9 cellular contexts compared by ENCODE assay signal in the genomic region with DNA sequence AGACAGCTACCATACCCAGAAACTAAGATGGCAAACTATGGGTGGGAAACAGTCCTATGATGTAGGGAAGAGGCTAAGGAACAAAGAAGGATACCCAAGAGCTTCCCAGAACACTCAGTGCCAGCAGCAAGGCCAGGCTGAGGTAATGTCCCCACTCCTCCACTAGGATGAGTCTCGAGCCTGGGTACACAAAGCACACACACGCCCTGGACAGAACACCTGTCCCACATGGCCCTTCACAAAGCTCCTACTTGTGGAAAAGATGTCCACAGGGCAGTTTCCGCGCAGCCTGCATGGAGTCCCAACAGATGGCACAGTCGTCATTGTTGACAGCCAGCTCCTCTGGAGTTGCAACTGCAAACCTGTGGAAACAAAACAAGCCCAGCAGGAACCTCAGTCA. TPM values are rescaled to one million over a fixed set of nuclear protein-coding genes. Genes with fewer than 3 reads are reported as not detected.
DNase-seq lines count a peak whose midpoint lies in the region; ATAC-seq, FAIRE-seq and TF ChIP-seq lines count a peak whose summit lies in the region.
"Had no signal": no experiment of that assay in that cellular context is flagged by ENCODE, and none has a peak within 500 bp of the region (broad histone marks: within the 10 kb centered on the region; RNA-seq: fewer than 3 reads in every experiment).

No MANE protein-coding gene starts in this region.

- H3K4me1 ChIP-seq in HepG2 (ENCODE audit: insufficient read depth, low read length) (no peaks in the 10 kb centered on the region), tibial artery (no peaks in the 10 kb centered on the region)
- H3K4me1 ChIP-seq in CD4-positive, alpha-beta memory T cell (ENCODE audit: insufficient read depth, low read length): no peaks in the 10 kb centered on the region

- TF ChIP-seq CTCF in Calu3 (IDR thresholded peaks at IDR 0.05; ENCODE audit: unreplicated experiment) (peak; percentile 58), HepG2 (CRISPR knock-in tag; IDR thresholded peaks at IDR 0.05) (peak; percentile 48), tibial artery (IDR thresholded peaks at IDR 0.05) (no peak)

- H3K27me3 ChIP-seq in HepG2 (ENCODE audit: control insufficient read depth in 1 of 2, insufficient read depth in 2 of 2, low read length in 2 of 2): no peaks in the 10 kb centered on the region
- no peaks in the 10 kb centered on the region for H3K27me3 ChIP-seq in CD4-positive, alpha-beta memory T cell (ENCODE audit: insufficient read depth, low read length)
- H3K27me3 ChIP-seq in tibial artery: no peaks in the 10 kb centered on the region

- ATAC-seq in HG02759 (IDR thresholded peaks at IDR 0.05; ENCODE audit: unreplicated experiment): peak; percentile 42
- peak; percentile 99 for ATAC-seq in HepG2
- ATAC-seq in stimulated activated effector memory CD8-positive, alpha-beta T cell treated with anti-CD3 and anti-CD28 coated beads, Interleukin-12 subunit alpha, Interleukin-12 subunit beta, amount 100 ng/mL, for 72 hours: no peak

- H3K4me2 ChIP-seq in HepG2 (ENCODE audit: low read depth, low read length): no peak overlapping the region

- POLR2A ChIA-PET in HepG2 (lab: Yijun Ruan, JAX): interaction anchor here (1.7 kb wide), 1 partner anchor 50 kb away, joined by 7 read pairs; a partner anchor contains a TSS
- POLR2A ChIA-PET in CD4-positive, alpha-beta memory T cell (lab: Charles Lee; ENCODE audit: partially characterized antibody): no interaction called here

- H3K27ac ChIP-seq in HepG2 (ENCODE audit: extremely low read length, insufficient read depth, low read length) (no peak overlapping the region), tibial artery (no peak overlapping the region)
- H3K27ac ChIP-seq in CD4-positive, alpha-beta memory T cell (ENCODE audit: low read depth, low read length): no peak overlapping the region

- FAIRE-seq in HepG2 (lab: Jason Lieb, UNC): no peak

- H3K79me2 ChIP-seq in HepG2 (ENCODE audit: insufficient read depth, low read length): no peaks in the 10 kb centered on the region

- no peak for TF ChIP-seq POLR2A in HepG2 (IDR thresholded peaks at IDR 0.05; ENCODE audit: insufficient read depth in 1 of 2, low read depth in 2 of 2, low read length in 2 of 2)

- peak; percentile 25; the same call in 1 of the 2 replicates for TF ChIP-seq RAD21 in HepG2 (CRISPR knock-in tag; IDR thresholded peaks at IDR 0.05)

- H3K4me3 ChIP-seq in HepG2 (replicated peaks in 1 of 3; ENCODE audit: insufficient read depth in 1 of 3, low read depth in 2 of 3, low read length in 3 of 3) (no peak overlapping the region), tibial artery (no peak overlapping the region)
- H3K4me3 ChIP-seq in CD4-positive, alpha-beta memory T cell (ENCODE audit: low read length in 2 of 2): no peak overlapping the region

- no peaks in the 10 kb centered on the region for H3K9me3 Mint-ChIP-seq in Calu3 (ENCODE audit: low read depth, unreplicated experiment)
- H3K9me3 Mint-ChIP-seq in CD4-positive, alpha-beta memory T cell: peaks cover 0 to 2% (median 0%) of the 10 kb centered on the region in 8 donors
- no peaks in the 10 kb centered on the region for H3K9me3 Mint-ChIP-seq in stimulated activated effector memory CD8-positive, alpha-beta T cell treated with anti-CD3 and anti-CD28 coated beads, Interleukin-12 subunit alpha, Interleukin-12 subunit beta, amount 100 ng/mL, for 72 hours

- intact Hi-C loops in Calu3 (cut with micrococcal nuclease; ENCODE audit: unreplicated experiment) (no loop called here), HepG2 (cut with micrococcal nuclease; ENCODE audit: unreplicated experiment) (no loop called here), tibial artery (cut with DNase I; ENCODE audit: low total_unique reads) (no loop called here)
- intact Hi-C loops in CD4-positive, alpha-beta memory T cell (cut with micrococcal nuclease): no loop called here

- no peak for TF ChIP-seq EP300 in HepG2 (IDR thresholded peaks at IDR 0.05; ENCODE audit: low read depth in 2 of 2, low read length in 2 of 2)
- TF ChIP-seq EP300 in HepG2 (CRISPR knock-in tag; IDR thresholded peaks at IDR 0.05; ENCODE audit: borderline replicate concordance): no peak

- H4K20me1 ChIP-seq in HepG2 (ENCODE audit: insufficient read depth, low read length): no peaks in the 10 kb centered on the region

- H3K27me3 Mint-ChIP-seq in Calu3 (ENCODE audit: unreplicated experiment): no peaks in the 10 kb centered on the region
- H3K27me3 Mint-ChIP-seq in CD4-positive, alpha-beta memory T cell: no peaks in the 10 kb centered on the region

- H3K27ac Mint-ChIP-seq in Calu3 (ENCODE audit: unreplicated experiment): no peak overlapping the region
- peak overlapping the region in 1 of 7 donors; percentile 43 for H3K27ac Mint-ChIP-seq in CD4-positive, alpha-beta memory T cell
- H3K27ac Mint-ChIP-seq in stimulated activated effector memory CD8-positive, alpha-beta T cell treated with anti-CD3 and anti-CD28 coated beads, Interleukin-12 subunit alpha, Interleukin-12 subunit beta, amount 100 ng/mL, for 72 hours: no peak overlapping the region

- peaks cover 6% of the 10 kb centered on the region for H3K4me1 Mint-ChIP-seq in Calu3 (ENCODE audit: low read depth, unreplicated experiment)
- H3K4me1 Mint-ChIP-seq in CD4-positive, alpha-beta memory T cell: peaks cover 0 to 5% (median under 1%) of the 10 kb centered on the region in 4 donors
- peaks cover 11% of the 10 kb centered on the region for H3K4me1 Mint-ChIP-seq in stimulated activated effector memory CD8-positive, alpha-beta T cell treated with anti-CD3 and anti-CD28 coated beads, Interleukin-12 subunit alpha, Interleukin-12 subunit beta, amount 100 ng/mL, for 72 hours

- 87% methylated on average over 5 of the region's 5 CpGs for WGBS in HepG2 (ENCODE audit: low lambda C conversion rate)

- DNase-seq in Calu3: peak; percentile 39
- DNase-seq in SW480 (ENCODE audit: low spot score): peak; percentile 20
- DNase-seq in HepG2 (ENCODE audit: low spot score): peak; percentile 42
- DNase-seq in CD4-positive, alpha-beta memory T cell: no peak
- DNase-seq in tibial artery: no peak
- DNase-seq in NCI-H2029 (lab: John Stamatoyannopoulos, UW): no peak
- DNase-seq in stimulated activated effector memory CD8-positive, alpha-beta T cell treated with anti-CD3 and anti-CD28 coated beads, Interleukin-12 subunit alpha, Interleukin-12 subunit beta, amount 100 ng/mL, for 72 hours (ENCODE audit: low spot score in 2 of 2): no peak
- DNase-seq: stimulated activated CD4-positive, alpha-beta T cell treated with anti-CD3 and anti-CD28 coated beads, Interleukin-4, amount 100 ng/mL, for 24 hours had no signal

- H3K9ac ChIP-seq in HepG2 (ENCODE audit: insufficient read depth, low read depth, low read length): no peak overlapping the region

- H3K4me3 Mint-ChIP-seq in Calu3 (ENCODE audit: low read depth, unreplicated experiment): no peak overlapping the region
- no peak overlapping the region for H3K4me3 Mint-ChIP-seq in CD4-positive, alpha-beta memory T cell
- no peak overlapping the region for H3K4me3 Mint-ChIP-seq in stimulated activated effector memory CD8-positive, alpha-beta T cell treated with anti-CD3 and anti-CD28 coated beads, Interleukin-12 subunit alpha, Interleukin-12 subunit beta, amount 100 ng/mL, for 72 hours

- H3K36me3 Mint-ChIP-seq in Calu3 (ENCODE audit: insufficient read depth, unreplicated experiment): peaks cover 23% of the 10 kb centered on the region
- peaks cover 52 to 61% of the 10 kb centered on the region in 2 donors for H3K36me3 Mint-ChIP-seq in CD4-positive, alpha-beta memory T cell
- peaks cover 85% of the 10 kb centered on the region for H3K36me3 Mint-ChIP-seq in stimulated activated effector memory CD8-positive, alpha-beta T cell treated with anti-CD3 and anti-CD28 coated beads, Interleukin-12 subunit alpha, Interleukin-12 subunit beta, amount 100 ng/mL, for 72 hours

- H3K9me3 ChIP-seq in HepG2 (ENCODE audit: low read length): no peaks in the 10 kb centered on the region
- H3K9me3 ChIP-seq in CD4-positive, alpha-beta memory T cell (ENCODE audit: control insufficient read depth in 1 of 2, low read length in 2 of 2): no peaks in the 10 kb centered on the region
- H3K9me3 ChIP-seq in tibial artery: no peaks in the 10 kb centered on the region

- H3K36me3 ChIP-seq in HepG2 (replicated peaks in 1 of 2; ENCODE audit: control insufficient read depth in 1 of 2, insufficient read depth in 2 of 2, low read length in 2 of 2): peaks cover 20 to 63% of the 10 kb centered on the region in 2 experiments
- peaks cover 32% of the 10 kb centered on the region for H3K36me3 ChIP-seq in CD4-positive, alpha-beta memory T cell (ENCODE audit: insufficient read depth, low read length)
- peaks cover 54 to 71% (median 65%) of the 10 kb centered on the region in 3 donors for H3K36me3 ChIP-seq in tibial artery

- CTCF ChIA-PET in Calu3 (lab: Charles Lee): interaction anchor here (1.5 kb wide), 1 partner anchor 50 kb away, joined by 4 read pairs; a partner anchor contains a TSS
- CTCF ChIA-PET in HepG2 (lab: Yijun Ruan, JAX; ENCODE audit: low intra/inter-chr PET ratio, low total read pairs): no interaction called here
- CTCF ChIA-PET in CD4-positive, alpha-beta memory T cell (lab: Charles Lee; ENCODE audit: partially characterized antibody): interaction anchor here (1.1 to 1.9 kb wide), 2 partner anchors 11 to 49 kb away, joined by 3 to 5 read pairs; a partner anchor contains a TSS

- H2AFZ ChIP-seq in HepG2 (ENCODE audit: low read length): no peak overlapping the region

- in situ Hi-C loops in HepG2 (cut with HindIII; ENCODE audit: extremely low pct_ligation_motif_present, low pct_unique_long_range_greater_than_20kb): no loop called here

- BruUV-seq in Calu3 (replicated peaks; lab: Mats Ljungman, UMichigan): no TSS peak
- BruUV-seq in HepG2 (replicated peaks; lab: Mats Ljungman, UMichigan): no TSS peak

RNA-seq across cellular contexts. Expression of a gene that starts 23.9 kb away (rescaled TPM):
- 108 and 116 TPM in 2 replicates for total RNA-seq in Calu3 (2022)
- total RNA-seq in HepG2 (2016; rRNA removed; fragmentation: Illumina TruSeq; extraction: Trizol): 80.0 and 108 TPM in 2 replicates
- 55.3 and 57.1 TPM in 2 replicates for total RNA-seq in HepG2 (2016; cell fraction: cytosol; rRNA removed; fragmentation: Illumina TruSeq; extraction: Trizol; ENCODE audit: low read depth)
- 75.8 and 107 TPM in 2 replicates for total RNA-seq in HepG2 (2016; cell fraction: insoluble cytoplasmic fraction; rRNA removed; fragmentation: Illumina TruSeq; extraction: Trizol)
- 115 and 121 TPM in 2 replicates for total RNA-seq in HepG2 (2016; cell fraction: membrane; rRNA removed; fragmentation: Illumina TruSeq; extraction: Trizol)
- total RNA-seq in HepG2 (2016; cell fraction: nucleus; rRNA removed; fragmentation: Illumina TruSeq; extraction: Trizol): 88.4 and 97.8 TPM in 2 replicates
- polyA plus RNA-seq in HepG2 (2011; rRNA removed): 52.9 and 65.3 TPM in 2 replicates
- polyA plus RNA-seq in HepG2 (2011; cell fraction: cytosol; rRNA removed): 73.6 and 88.0 TPM in 2 replicates
- 63.5 and 69.1 TPM in 2 replicates for polyA plus RNA-seq in HepG2 (2011; cell fraction: nucleus; rRNA removed)
- polyA plus RNA-seq in HepG2 (2012): 68.8 and 77.0 TPM in 2 replicates
- polyA plus RNA-seq in HepG2 (2016; cell fraction: cytosol; fragmentation: Illumina TruSeq; extraction: Trizol; ENCODE audit: low read depth): 27.7 and 29.0 TPM in 2 replicates
- polyA plus RNA-seq in HepG2 (2016; cell fraction: insoluble cytoplasmic fraction; fragmentation: Illumina TruSeq; extraction: Trizol; ENCODE audit: low read depth): 47.4 and 56.2 TPM in 2 replicates
- 56.5 and 62.9 TPM in 2 replicates for polyA plus RNA-seq in HepG2 (2016; cell fraction: membrane; fragmentation: Illumina TruSeq; extraction: Trizol; ENCODE audit: low read depth)
- polyA plus RNA-seq in HepG2 (2016; cell fraction: nucleus; fragmentation: Illumina TruSeq; extraction: Trizol; ENCODE audit: insufficient read depth, low read depth): 75.6 and 79.3 TPM in 2 replicates
- polyA minus RNA-seq in HepG2 (2011; rRNA and poly(A)+ RNA removed; ENCODE audit: low replicate concordance): 174 and 688 TPM in 2 replicates
- polyA minus RNA-seq in HepG2 (2011; cell fraction: cytosol; rRNA and poly(A)+ RNA removed): 186 and 219 TPM in 2 replicates
- polyA minus RNA-seq in HepG2 (2011; cell fraction: nucleus; rRNA and poly(A)+ RNA removed): 164 and 181 TPM in 2 replicates
- total RNA-seq in CD4-positive, alpha-beta memory T cell: 10 to 100 TPM; 59.8 to 67.6 TPM
- 10 to 100 TPM; 45.7 to 61.0 TPM for polyA plus RNA-seq in CD4-positive, alpha-beta memory T cell

RNA-seq across cellular contexts. Expression of a gene that starts 49.6 kb away (rescaled TPM):
- total RNA-seq in Calu3 (2022) (234 and 266 TPM in 2 replicates), HepG2 (2016; rRNA removed; fragmentation: Illumina TruSeq; extraction: Trizol) (210 and 320 TPM in 2 replicates)
- 59.7 and 74.4 TPM in 2 replicates for total RNA-seq in HepG2 (2016; cell fraction: cytosol; rRNA removed; fragmentation: Illumina TruSeq; extraction: Trizol; ENCODE audit: low read depth)
- total RNA-seq in HepG2 (2016; cell fraction: insoluble cytoplasmic fraction; rRNA removed; fragmentation: Illumina TruSeq; extraction: Trizol): 213 and 328 TPM in 2 replicates
- total RNA-seq in HepG2 (2016; cell fraction: membrane; rRNA removed; fragmentation: Illumina TruSeq; extraction: Trizol): 88.9 and 94.1 TPM in 2 replicates
- total RNA-seq in HepG2 (2016; cell fraction: nucleus; rRNA removed; fragmentation: Illumina TruSeq; extraction: Trizol): 86.2 and 94.1 TPM in 2 replicates
- 162 and 177 TPM in 2 replicates for polyA plus RNA-seq in HepG2 (2011; rRNA removed)
- 66.5 and 107 TPM in 2 replicates for polyA plus RNA-seq in HepG2 (2011; cell fraction: cytosol; rRNA removed)
- polyA plus RNA-seq in HepG2 (2011; cell fraction: nucleus; rRNA removed): 51.0 and 61.4 TPM in 2 replicates
- 136 and 140 TPM in 2 replicates for polyA plus RNA-seq in HepG2 (2012)
- polyA plus RNA-seq in HepG2 (2016; cell fraction: cytosol; fragmentation: Illumina TruSeq; extraction: Trizol; ENCODE audit: low read depth): 77.0 and 85.0 TPM in 2 replicates
- polyA plus RNA-seq in HepG2 (2016; cell fraction: insoluble cytoplasmic fraction; fragmentation: Illumina TruSeq; extraction: Trizol; ENCODE audit: low read depth): 268 and 272 TPM in 2 replicates
- polyA plus RNA-seq in HepG2 (2016; cell fraction: membrane; fragmentation: Illumina TruSeq; extraction: Trizol; ENCODE audit: low read depth): 76.9 and 88.0 TPM in 2 replicates
- 92.2 and 106 TPM in 2 replicates for polyA plus RNA-seq in HepG2 (2016; cell fraction: nucleus; fragmentation: Illumina TruSeq; extraction: Trizol; ENCODE audit: insufficient read depth, low read depth)
- polyA minus RNA-seq in HepG2 (2011; rRNA and poly(A)+ RNA removed; ENCODE audit: low replicate concordance): 103 and 183 TPM in 2 replicates
- polyA minus RNA-seq in HepG2 (2011; cell fraction: cytosol; rRNA and poly(A)+ RNA removed): 89.5 and 101 TPM in 2 replicates
- 81.6 and 84.1 TPM in 2 replicates for polyA minus RNA-seq in HepG2 (2011; cell fraction: nucleus; rRNA and poly(A)+ RNA removed)
- total RNA-seq in CD4-positive, alpha-beta memory T cell: 100 to 1,000 TPM; 109 to 110 TPM
- polyA plus RNA-seq in CD4-positive, alpha-beta memory T cell: 10 to 100 TPM; 78.3 to 98.4 TPM

RNA-seq across cellular contexts. Expression of a gene that starts 49.9 kb away (rescaled TPM):
- 59.6 and 60.6 TPM in 2 replicates for total RNA-seq in Calu3 (2022)
- 81.3 and 160 TPM in 2 replicates for total RNA-seq in HepG2 (2016; rRNA removed; fragmentation: Illumina TruSeq; extraction: Trizol)
- total RNA-seq in HepG2 (2016; cell fraction: cytosol; rRNA removed; fragmentation: Illumina TruSeq; extraction: Trizol; ENCODE audit: low read depth): 6.6 and 8.4 TPM in 2 replicates
- 86.8 and 157 TPM in 2 replicates for total RNA-seq in HepG2 (2016; cell fraction: insoluble cytoplasmic fraction; rRNA removed; fragmentation: Illumina TruSeq; extraction: Trizol)
- 20.3 and 27.2 TPM in 2 replicates for total RNA-seq in HepG2 (2016; cell fraction: membrane; rRNA removed; fragmentation: Illumina TruSeq; extraction: Trizol)
- total RNA-seq in HepG2 (2016; cell fraction: nucleus; rRNA removed; fragmentation: Illumina TruSeq; extraction: Trizol): 53.7 and 58.7 TPM in 2 replicates
- polyA plus RNA-seq in HepG2 (2011; rRNA removed): 31.1 and 35.2 TPM in 2 replicates
- polyA plus RNA-seq in HepG2 (2011; cell fraction: cytosol; rRNA removed): 20.7 and 32.8 TPM in 2 replicates
- polyA plus RNA-seq in HepG2 (2011; cell fraction: nucleus; rRNA removed): 11.1 and 14.6 TPM in 2 replicates
- 44.7 and 68.7 TPM in 2 replicates for polyA plus RNA-seq in HepG2 (2012)
- 6.1 and 7.5 TPM in 2 replicates for polyA plus RNA-seq in HepG2 (2016; cell fraction: cytosol; fragmentation: Illumina TruSeq; extraction: Trizol; ENCODE audit: low read depth)
- 139 and 141 TPM in 2 replicates for polyA plus RNA-seq in HepG2 (2016; cell fraction: insoluble cytoplasmic fraction; fragmentation: Illumina TruSeq; extraction: Trizol; ENCODE audit: low read depth)
- polyA plus RNA-seq in HepG2 (2016; cell fraction: membrane; fragmentation: Illumina TruSeq; extraction: Trizol; ENCODE audit: low read depth): 14.8 and 18.5 TPM in 2 replicates
- 48.7 and 52.3 TPM in 2 replicates for polyA plus RNA-seq in HepG2 (2016; cell fraction: nucleus; fragmentation: Illumina TruSeq; extraction: Trizol; ENCODE audit: insufficient read depth, low read depth)
- polyA minus RNA-seq in HepG2 (2011; rRNA and poly(A)+ RNA removed; ENCODE audit: low replicate concordance): 28.6 and 57.3 TPM in 2 replicates
- polyA minus RNA-seq in HepG2 (2011; cell fraction: cytosol; rRNA and poly(A)+ RNA removed): 24.4 and 40.4 TPM in 2 replicates
- 61.2 and 74.1 TPM in 2 replicates for polyA minus RNA-seq in HepG2 (2011; cell fraction: nucleus; rRNA and poly(A)+ RNA removed)
- 10 to 100 TPM; 42.7 to 47.2 TPM for total RNA-seq in CD4-positive, alpha-beta memory T cell
- polyA plus RNA-seq in CD4-positive, alpha-beta memory T cell: 100 to 1,000 TPM; 115 to 151 TPM

Comparison
In these comparisons a context has a peak if more than half of its experiments do, and no peak if none do; other contexts are left out.
1. DNase-seq: peak in Calu3 (single experiment), SW480 (single experiment) and HepG2 (single experiment); none in CD4-positive, alpha-beta memory T cell (0 of 5), tibial artery (0 of 2), NCI-H2029 (single experiment) and stimulated activated effector memory CD8-positive, alpha-beta T cell treated with anti-CD3 and anti-CD28 coated beads, Interleukin-12 subunit alpha, Interleukin-12 subunit beta, amount 100 ng/mL, for 72 hours (0 of 2).
2. CTCF ChIP-seq: peak in Calu3 (single experiment) and HepG2 (single experiment); none in tibial artery (0 of 2).